17 cellular contexts compared by ENCODE assay signal in genomic region chr2:69036926-69037325, GRCh38. TPM values are rescaled to one million over a fixed set of nuclear protein-coding genes. Genes with fewer than 3 reads are reported as not detected.
DNase-seq lines count a peak whose midpoint lies in the region; ATAC-seq and TF ChIP-seq lines count a peak whose summit lies in the region.
"Had no signal": no experiment of that assay in that cellular context is flagged by ENCODE, and none has a peak within 500 bp of the region (broad histone marks: within the 10 kb centered on the region; RNA-seq: fewer than 3 reads in every experiment).

No MANE protein-coding gene starts in this region.

- no peak overlapping the region for H3K4me2 ChIP-seq in mammary epithelial cell (ENCODE audit: insufficient read depth, low read depth, low read length)

- 100% methylated on average over 4 of the region's 4 CpGs for WGBS in mammary epithelial cell (ENCODE audit: low coverage, missing lambda C conversion rate)

- in situ Hi-C loops in mammary epithelial cell (cut with MboI; ENCODE audit: low sequenced_read_pairs in 2 of 2) (no loop called here), astrocyte of the cerebellum (cut with HindIII; ENCODE audit: low sequenced_read_pairs) (no loop called here)

- intact Hi-C loops in breast epithelium (cut with DNase I; ENCODE audit: low total_unique reads), result no loop called here
- intact Hi-C loops in mammary epithelial cell (cut with micrococcal nuclease), result no loop called here

- no TSS peak for BruUV-seq in mammary epithelial cell (replicated peaks; lab: Mats Ljungman, UMichigan)

- CTCF ChIA-PET in mammary epithelial cell (lab: Charles Lee; ENCODE audit: low non-redundant PET), result no interaction called here

- no peak for ATAC-seq in SK-N-SH treated with all-trans-retinoic acid at 6 μM for 48 hours

- H2AFZ ChIP-seq in mammary epithelial cell (ENCODE audit: low read depth, low read length), result no peak overlapping the region

- no peak for TF ChIP-seq POLR2A in breast epithelium (IDR thresholded peaks at IDR 0.05)

- H3K9ac ChIP-seq in mammary epithelial cell (ENCODE audit: insufficient read depth, low read length), result no peak overlapping the region

- peaks cover 10% of the 10 kb centered on the region for H3K79me2 ChIP-seq in mammary epithelial cell (ENCODE audit: insufficient read depth, low read length)

- DNase-seq in breast epithelium (ENCODE audit: low spot score in 2 of 2), result peak in 1 of 2 donors; percentile 35
- DNase-seq in mammary epithelial cell, result no peak
- peak; percentile 65 for DNase-seq in astrocyte of the cerebellum (ENCODE audit: low read depth)
- peak; percentile 60 for DNase-seq in fibroblast of mammary gland (ENCODE audit: low read depth)
- no peak for DNase-seq in AML-193 (lab: John Stamatoyannopoulos, UW)
- DNase-seq in GOT3 (lab: John Stamatoyannopoulos, UW), result no peak
- no peak for DNase-seq in foreskin melanocyte
- DNase-seq: Calu3, DND-41, H9, Karpas-422, NCI-H1417, NCI-H2081 treated with DMSO at 0.1 percent for 48 hours, NCI-H524, SIG-M5 had no signal

- H3K9me3 ChIP-seq in breast epithelium, result no peaks in the 10 kb centered on the region
- H3K9me3 ChIP-seq in mammary epithelial cell (replicated peaks; ENCODE audit: insufficient read depth, low read length), result no peaks in the 10 kb centered on the region

- H3K4me3 ChIP-seq in breast epithelium, result no peak overlapping the region
- H3K4me3 ChIP-seq in mammary epithelial cell (replicated peaks in 1 of 3; ENCODE audit: insufficient read depth in 1 of 3, low read depth in 2 of 3, low read length in 3 of 3), result no peak overlapping the region
- no peak overlapping the region for H3K4me3 ChIP-seq in astrocyte of the cerebellum (ENCODE audit: low read depth, low read length)
- no peak overlapping the region for H3K4me3 ChIP-seq in fibroblast of mammary gland (ENCODE audit: control insufficient read depth, low read depth, low read length)

- no peak for TF ChIP-seq CTCF in breast epithelium (IDR thresholded peaks at IDR 0.05)
- no peak for TF ChIP-seq CTCF in mammary epithelial cell (conservative IDR thresholded peaks at IDR 0.05 in 1 of 2, IDR thresholded peaks at IDR 0.05 in 1 of 2; ENCODE audit: extremely low read depth in 1 of 2, insufficient read depth in 1 of 2, low read depth in 1 of 2, low read length in 2 of 2)
- TF ChIP-seq CTCF in astrocyte of the cerebellum (IDR thresholded peaks at IDR 0.05; ENCODE audit: low read depth, low read length, missing control alignments), result no peak
- no peak for TF ChIP-seq CTCF in fibroblast of mammary gland (conservative IDR thresholded peaks at IDR 0.05; ENCODE audit: control insufficient read depth, insufficient read depth, low read depth, low read length)

- no peaks in the 10 kb centered on the region for H3K27me3 ChIP-seq in breast epithelium
- H3K27me3 ChIP-seq in mammary epithelial cell (ENCODE audit: insufficient read depth, low read length), result no peaks in the 10 kb centered on the region

- no peaks in the 10 kb centered on the region for H3K36me3 ChIP-seq in breast epithelium
- no peaks in the 10 kb centered on the region for H3K36me3 ChIP-seq in mammary epithelial cell (ENCODE audit: insufficient read depth, low read length)

- peak overlapping the region; percentile 15 to 70 for H3K27ac ChIP-seq in breast epithelium
- H3K27ac ChIP-seq in mammary epithelial cell (ENCODE audit: insufficient read depth, low read depth, low read length), result no peak overlapping the region
- H3K27ac ChIP-seq: 22Rv1 had no signal

- H4K20me1 ChIP-seq in mammary epithelial cell (ENCODE audit: insufficient read depth, low read length), result no peaks in the 10 kb centered on the region

- H3K4me1 ChIP-seq in breast epithelium (peaks cover 0 to 6% of the 10 kb centered on the region in 2 donors), mammary epithelial cell (ENCODE audit: insufficient read depth, low read length) (no peaks in the 10 kb centered on the region)

- dilution Hi-C loops in mammary epithelial cell (cut with HindIII; ENCODE audit: low sequenced_read_pairs), result loop anchor here (10.0 kb wide), 1 partner anchor 138 kb away; no protein-coding TSS in a partner anchor

TF ChIP-seq in SK-N-SH treated with all-trans-retinoic acid at 6 μM for 48 hours, 23 proteins besides CTCF, POLR2A, EP300 and RAD21:
- TF ChIP-seq, protein P1, sequence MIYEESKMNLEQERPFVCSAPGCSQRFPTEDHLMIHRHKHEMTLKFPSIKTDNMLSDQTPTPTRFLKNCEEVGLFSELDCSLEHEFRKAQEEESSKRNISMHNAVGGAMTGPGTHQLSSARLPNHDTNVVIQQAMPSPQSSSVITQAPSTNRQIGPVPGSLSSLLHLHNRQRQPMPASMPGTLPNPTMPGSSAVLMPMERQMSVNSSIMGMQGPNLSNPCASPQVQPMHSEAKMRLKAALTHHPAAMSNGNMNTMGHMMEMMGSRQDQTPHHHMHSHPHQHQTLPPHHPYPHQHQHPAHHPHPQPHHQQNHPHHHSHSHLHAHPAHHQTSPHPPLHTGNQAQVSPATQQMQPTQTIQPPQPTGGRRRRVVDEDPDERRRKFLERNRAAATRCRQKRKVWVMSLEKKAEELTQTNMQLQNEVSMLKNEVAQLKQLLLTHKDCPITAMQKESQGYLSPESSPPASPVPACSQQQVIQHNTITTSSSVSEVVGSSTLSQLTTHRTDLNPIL (CRISPR knock-in tag; IDR thresholded peaks at IDR 0.05; ENCODE audit: low read depth), result no peak
- TF ChIP-seq OSR1 (CRISPR knock-in tag; IDR thresholded peaks at IDR 0.05) (no peak), TOX (CRISPR knock-in tag; IDR thresholded peaks at IDR 0.05; ENCODE audit: borderline replicate concordance) (no peak), GLIS3 (CRISPR knock-in tag; IDR thresholded peaks at IDR 0.05) (no peak), RARB (CRISPR knock-in tag; IDR thresholded peaks at IDR 0.05) (no peak), SNAI2 (CRISPR knock-in tag; IDR thresholded peaks at IDR 0.05) (no peak)
- TF ChIP-seq, protein P2, sequence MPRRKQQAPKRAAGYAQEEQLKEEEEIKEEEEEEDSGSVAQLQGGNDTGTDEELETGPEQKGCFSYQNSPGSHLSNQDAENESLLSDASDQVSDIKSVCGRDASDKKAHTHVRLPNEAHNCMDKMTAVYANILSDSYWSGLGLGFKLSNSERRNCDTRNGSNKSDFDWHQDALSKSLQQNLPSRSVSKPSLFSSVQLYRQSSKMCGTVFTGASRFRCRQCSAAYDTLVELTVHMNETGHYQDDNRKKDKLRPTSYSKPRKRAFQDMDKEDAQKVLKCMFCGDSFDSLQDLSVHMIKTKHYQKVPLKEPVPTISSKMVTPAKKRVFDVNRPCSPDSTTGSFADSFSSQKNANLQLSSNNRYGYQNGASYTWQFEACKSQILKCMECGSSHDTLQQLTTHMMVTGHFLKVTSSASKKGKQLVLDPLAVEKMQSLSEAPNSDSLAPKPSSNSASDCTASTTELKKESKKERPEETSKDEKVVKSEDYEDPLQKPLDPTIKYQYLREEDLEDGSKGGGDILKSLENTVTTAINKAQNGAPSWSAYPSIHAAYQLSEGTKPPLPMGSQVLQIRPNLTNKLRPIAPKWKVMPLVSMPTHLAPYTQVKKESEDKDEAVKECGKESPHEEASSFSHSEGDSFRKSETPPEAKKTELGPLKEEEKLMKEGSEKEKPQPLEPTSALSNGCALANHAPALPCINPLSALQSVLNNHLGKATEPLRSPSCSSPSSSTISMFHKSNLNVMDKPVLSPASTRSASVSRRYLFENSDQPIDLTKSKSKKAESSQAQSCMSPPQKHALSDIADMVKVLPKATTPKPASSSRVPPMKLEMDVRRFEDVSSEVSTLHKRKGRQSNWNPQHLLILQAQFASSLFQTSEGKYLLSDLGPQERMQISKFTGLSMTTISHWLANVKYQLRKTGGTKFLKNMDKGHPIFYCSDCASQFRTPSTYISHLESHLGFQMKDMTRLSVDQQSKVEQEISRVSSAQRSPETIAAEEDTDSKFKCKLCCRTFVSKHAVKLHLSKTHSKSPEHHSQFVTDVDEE (CRISPR knock-in tag; IDR thresholded peaks at IDR 0.05), result no peak

RNA-seq across cellular contexts. Expression of gene ANTXR1, which starts 23.9 kb away (rescaled TPM):
- total RNA-seq in breast epithelium, result 10 to 100 TPM; 52.7 to 72.8 (median 68.8) TPM
- total RNA-seq in mammary epithelial cell, result 10 to 100 TPM; 23.3 to 41.3 TPM
- polyA plus RNA-seq in mammary epithelial cell, result 26.5 TPM
- 10.3 TPM for polyA minus RNA-seq in mammary epithelial cell

Comparison
In these comparisons a context has a peak if more than half of its experiments do, and no peak if none do; other contexts are left out.
1. DNase-seq: peak in astrocyte of the cerebellum (single experiment) and fibroblast of mammary gland (single experiment); none in mammary epithelial cell (single experiment), AML-193 (0 of 2), GOT3 (single experiment) and foreskin melanocyte (single experiment).